1 cellular context compared by ENCODE assay signal in the genomic region with DNA sequence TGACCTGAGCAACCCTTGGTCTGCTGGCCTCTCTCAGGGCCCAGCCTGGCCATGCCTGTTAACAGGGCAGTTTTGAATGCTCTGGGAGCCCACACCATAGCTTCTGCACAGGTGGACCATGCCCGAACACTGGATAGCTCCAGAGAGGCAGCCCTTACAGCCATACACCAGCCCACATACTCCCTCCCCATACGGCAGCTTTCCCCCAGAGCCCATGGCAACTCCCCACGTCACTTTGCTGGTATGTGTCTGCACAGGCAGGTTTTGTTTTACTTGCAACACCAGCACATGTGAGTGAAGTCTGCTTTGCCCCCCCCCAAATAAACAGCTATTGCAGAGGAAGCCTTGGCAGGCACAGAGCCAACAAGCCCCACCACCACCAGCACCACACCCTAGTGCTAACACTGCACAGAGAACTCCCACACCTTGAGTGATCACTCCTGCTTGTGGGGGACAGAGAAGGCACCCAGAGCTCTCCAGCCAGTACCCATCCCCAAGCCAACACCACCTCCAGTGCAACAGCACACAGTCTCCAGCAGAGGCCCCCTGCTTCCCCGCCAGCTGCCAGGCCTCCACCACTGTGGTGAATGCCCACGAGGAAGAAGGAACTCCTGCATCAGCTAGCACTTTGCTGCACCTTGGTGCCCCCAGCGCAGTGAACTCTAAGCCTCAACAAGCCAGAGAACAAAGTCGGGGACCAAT.
TF ChIP-seq lines count a peak whose summit lies in the region.

No MANE protein-coding gene starts in this region.

TF ChIP-seq in WTC11, 78 proteins besides CTCF, POLR2A, EP300 and RAD21 (continued from another document):
- TF ChIP-seq ARID4B (CRISPR knock-in tag; IDR thresholded peaks at IDR 0.05; ENCODE audit: borderline replicate concordance), result no peak
- TF ChIP-seq USF2 (CRISPR knock-in tag; IDR thresholded peaks at IDR 0.05), result no peak
- no peak for TF ChIP-seq NFATC4 (CRISPR knock-in tag; IDR thresholded peaks at IDR 0.05)
- TF ChIP-seq, protein P1, sequence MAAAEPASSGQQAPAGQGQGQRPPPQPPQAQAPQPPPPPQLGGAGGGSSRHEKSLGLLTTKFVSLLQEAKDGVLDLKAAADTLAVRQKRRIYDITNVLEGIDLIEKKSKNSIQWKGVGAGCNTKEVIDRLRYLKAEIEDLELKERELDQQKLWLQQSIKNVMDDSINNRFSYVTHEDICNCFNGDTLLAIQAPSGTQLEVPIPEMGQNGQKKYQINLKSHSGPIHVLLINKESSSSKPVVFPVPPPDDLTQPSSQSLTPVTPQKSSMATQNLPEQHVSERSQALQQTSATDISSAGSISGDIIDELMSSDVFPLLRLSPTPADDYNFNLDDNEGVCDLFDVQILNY (CRISPR knock-in tag; IDR thresholded peaks at IDR 0.05), result no peak
- no peak for TF ChIP-seq ZNF532 (CRISPR knock-in tag; IDR thresholded peaks at IDR 0.05; ENCODE audit: borderline replicate concordance)
- TF ChIP-seq, protein P2, sequence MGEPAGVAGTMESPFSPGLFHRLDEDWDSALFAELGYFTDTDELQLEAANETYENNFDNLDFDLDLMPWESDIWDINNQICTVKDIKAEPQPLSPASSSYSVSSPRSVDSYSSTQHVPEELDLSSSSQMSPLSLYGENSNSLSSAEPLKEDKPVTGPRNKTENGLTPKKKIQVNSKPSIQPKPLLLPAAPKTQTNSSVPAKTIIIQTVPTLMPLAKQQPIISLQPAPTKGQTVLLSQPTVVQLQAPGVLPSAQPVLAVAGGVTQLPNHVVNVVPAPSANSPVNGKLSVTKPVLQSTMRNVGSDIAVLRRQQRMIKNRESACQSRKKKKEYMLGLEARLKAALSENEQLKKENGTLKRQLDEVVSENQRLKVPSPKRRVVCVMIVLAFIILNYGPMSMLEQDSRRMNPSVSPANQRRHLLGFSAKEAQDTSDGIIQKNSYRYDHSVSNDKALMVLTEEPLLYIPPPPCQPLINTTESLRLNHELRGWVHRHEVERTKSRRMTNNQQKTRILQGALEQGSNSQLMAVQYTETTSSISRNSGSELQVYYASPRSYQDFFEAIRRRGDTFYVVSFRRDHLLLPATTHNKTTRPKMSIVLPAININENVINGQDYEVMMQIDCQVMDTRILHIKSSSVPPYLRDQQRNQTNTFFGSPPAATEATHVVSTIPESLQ (CRISPR knock-in tag; IDR thresholded peaks at IDR 0.05), result no peak
- TF ChIP-seq, protein P3, sequence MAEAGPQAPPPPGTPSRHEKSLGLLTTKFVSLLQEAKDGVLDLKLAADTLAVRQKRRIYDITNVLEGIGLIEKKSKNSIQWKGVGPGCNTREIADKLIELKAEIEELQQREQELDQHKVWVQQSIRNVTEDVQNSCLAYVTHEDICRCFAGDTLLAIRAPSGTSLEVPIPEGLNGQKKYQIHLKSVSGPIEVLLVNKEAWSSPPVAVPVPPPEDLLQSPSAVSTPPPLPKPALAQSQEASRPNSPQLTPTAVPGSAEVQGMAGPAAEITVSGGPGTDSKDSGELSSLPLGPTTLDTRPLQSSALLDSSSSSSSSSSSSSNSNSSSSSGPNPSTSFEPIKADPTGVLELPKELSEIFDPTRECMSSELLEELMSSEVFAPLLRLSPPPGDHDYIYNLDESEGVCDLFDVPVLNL (CRISPR knock-in tag; IDR thresholded peaks at IDR 0.05; ENCODE audit: borderline replicate concordance, low read depth), result no peak
- TF ChIP-seq, protein P4, sequence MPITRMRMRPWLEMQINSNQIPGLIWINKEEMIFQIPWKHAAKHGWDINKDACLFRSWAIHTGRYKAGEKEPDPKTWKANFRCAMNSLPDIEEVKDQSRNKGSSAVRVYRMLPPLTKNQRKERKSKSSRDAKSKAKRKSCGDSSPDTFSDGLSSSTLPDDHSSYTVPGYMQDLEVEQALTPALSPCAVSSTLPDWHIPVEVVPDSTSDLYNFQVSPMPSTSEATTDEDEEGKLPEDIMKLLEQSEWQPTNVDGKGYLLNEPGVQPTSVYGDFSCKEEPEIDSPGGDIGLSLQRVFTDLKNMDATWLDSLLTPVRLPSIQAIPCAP (CRISPR knock-in tag; IDR thresholded peaks at IDR 0.05), result no peak
TF ChIP-seq in WTC11: peak in this region for 0.
